ENCODE assay signal across 9 cellular contexts in the genomic region with DNA sequence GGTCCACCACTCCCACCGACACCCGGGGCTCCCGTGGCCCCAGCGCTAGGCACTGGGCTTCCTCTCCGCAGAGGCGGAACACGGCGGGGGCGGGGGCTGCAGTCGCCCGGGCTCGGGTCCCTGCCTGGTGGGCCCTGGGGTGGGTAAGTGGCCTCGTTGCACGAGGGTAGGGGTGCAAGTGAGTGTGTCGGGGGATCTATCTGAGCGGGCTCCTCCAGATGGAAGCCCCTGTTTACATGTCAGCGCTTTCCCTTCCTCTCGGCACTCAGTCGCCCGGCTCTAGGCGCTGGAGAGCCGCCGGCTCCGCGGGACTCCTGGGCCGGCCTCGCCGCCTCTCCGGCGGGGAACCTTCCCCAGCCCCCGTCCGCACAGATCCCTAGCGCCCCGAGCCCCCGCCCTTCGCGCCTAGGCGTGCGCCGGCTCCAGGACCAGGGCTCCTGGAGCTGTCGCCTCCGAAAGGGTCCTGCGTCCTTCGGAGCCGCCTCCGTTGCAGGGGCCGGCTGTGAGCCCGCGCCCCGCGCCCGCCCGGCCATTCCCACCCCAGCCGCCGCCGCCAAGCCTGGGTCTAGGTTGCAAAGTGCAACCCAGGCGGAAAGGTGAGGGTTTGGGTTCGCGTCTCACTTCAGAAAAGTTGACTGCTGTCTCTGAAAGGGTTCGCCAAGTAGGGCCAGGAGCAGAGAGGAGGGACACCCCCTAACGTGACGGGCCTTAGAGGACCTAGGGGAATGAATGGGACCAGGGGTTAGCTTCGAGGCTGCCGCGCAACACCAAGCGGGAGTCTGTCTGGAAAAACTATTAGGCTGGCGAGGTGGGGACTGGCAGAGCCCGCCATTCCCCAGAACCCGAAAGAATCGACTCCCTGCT. TPM values are rescaled to one million over a fixed set of nuclear protein-coding genes. Genes with fewer than 3 reads are reported as not detected.
DNase-seq lines count a peak whose midpoint lies in the region; ATAC-seq and TF ChIP-seq lines count a peak whose summit lies in the region.
"Had no signal": no experiment of that assay in that cellular context is flagged by ENCODE, and none has a peak within 500 bp of the region (broad histone marks: within the 10 kb centered on the region; RNA-seq: fewer than 3 reads in every experiment).

No MANE protein-coding gene starts in this region.

- peak overlapping the region; percentile 78 for H3K4me2 ChIP-seq in H9 (ENCODE audit: insufficient read depth, insufficient read length, low read length)
- H3K4me2 ChIP-seq in SU-DHL-6 (ENCODE audit: low read depth, low read length, poor library complexity, severe bottlenecking), result peak overlapping the region; percentile 84

- H3F3A ChIP-seq in SU-DHL-6 (ENCODE audit: insufficient read depth), result no peaks in the 10 kb centered on the region

- intact Hi-C loops in naive thymus-derived CD4-positive, alpha-beta T cell (cut with micrococcal nuclease), result loop anchor here (1.0 to 5.0 kb wide), 13 partner anchors 9 to 658 kb away; no protein-coding TSS in a partner anchor

- no peaks in the 10 kb centered on the region for H3K79me2 ChIP-seq in H9 (ENCODE audit: insufficient read depth, low read length)
- H3K79me2 ChIP-seq in SU-DHL-6 (ENCODE audit: insufficient read depth, low read length), result peaks cover 64% of the 10 kb centered on the region

- peak; percentile 16 for ATAC-seq in naive thymus-derived CD4-positive, alpha-beta T cell

- no peak overlapping the region for H2BK120ac ChIP-seq in H9 (ENCODE audit: low read depth, low read length, poor library complexity, severe bottlenecking)

- no peaks in the 10 kb centered on the region for H3K79me1 ChIP-seq in H9 (ENCODE audit: insufficient read depth, low read depth, low read length, poor library complexity, severe bottlenecking)

- no peaks in the 10 kb centered on the region for H3K36me3 ChIP-seq in SU-DHL-6 (ENCODE audit: low read length)
- no peaks in the 10 kb centered on the region for H3K36me3 ChIP-seq in ectodermal cell (ENCODE audit: control insufficient read depth, insufficient read depth, low read length)
- peaks cover 0 to 11% (median 3%) of the 10 kb centered on the region in 3 experiments for H3K36me3 ChIP-seq in naive thymus-derived CD4-positive, alpha-beta T cell (ENCODE audit: control insufficient read depth in 2 of 3, insufficient read depth in 3 of 3, low read length in 3 of 3)

- no peaks in the 10 kb centered on the region for H3K9me2 ChIP-seq in SU-DHL-6 (replicated peaks; ENCODE audit: insufficient read depth, low read length)

- peak overlapping the region; percentile 63 to 83 for H3K4me3 Mint-ChIP-seq in H9
- peak overlapping the region; percentile 89 to 99 (median 96) for H3K4me3 Mint-ChIP-seq in naive thymus-derived CD4-positive, alpha-beta T cell

- no peak overlapping the region for H3T11ph ChIP-seq in H9 (ENCODE audit: low read length)

- no CpG with 5 or more reads among the region's 70 CpGs for WGBS in H9 (ENCODE audit: extremely low coverage, insufficient read length, low lambda C conversion rate)
- 1 to 2% methylated on average over 70 of the region's 70 CpGs for WGBS in ectodermal cell, 2 experiments

- H3K4me3 ChIP-seq in SU-DHL-6 (ENCODE audit: insufficient read depth, low read length, poor library complexity, severe bottlenecking) (peak overlapping the region; percentile 81), ectodermal cell (ENCODE audit: insufficient read depth, low read depth, low read length) (peak overlapping the region; percentile 36)
- peak overlapping the region; percentile 82 for H3K4me3 ChIP-seq in naive thymus-derived CD4-positive, alpha-beta T cell (ENCODE audit: low read length)

- peaks cover 6% of the 10 kb centered on the region; the same call in 1 of the 2 replicates for H3K4me1 ChIP-seq in H9 (ENCODE audit: insufficient read depth, low read length)
- H3K4me1 ChIP-seq in ectodermal cell (ENCODE audit: control insufficient read depth, insufficient read depth, low read length), result peaks cover 31% of the 10 kb centered on the region
- H3K4me1 ChIP-seq in naive thymus-derived CD4-positive, alpha-beta T cell (ENCODE audit: control insufficient read depth in 2 of 2, insufficient read depth in 2 of 2, low read length in 2 of 2), result peaks cover 37 to 45% of the 10 kb centered on the region in 2 donors

- no peak overlapping the region for H4K8ac ChIP-seq in H9 (replicated peaks; ENCODE audit: insufficient read length, low read depth, low read length)

- peaks cover 19% of the 10 kb centered on the region for H3K23me2 ChIP-seq in H9 (ENCODE audit: insufficient read length, low read depth, low read length, poor library complexity, severe bottlenecking)

- no peak overlapping the region for H4K91ac ChIP-seq in H9 (ENCODE audit: insufficient read length, low read depth, low read length)

- H3K27me3 ChIP-seq in H9 (ENCODE audit: insufficient read depth, low read length), result peaks cover 63% of the 10 kb centered on the region
- H3K27me3 ChIP-seq in SU-DHL-6 (ENCODE audit: low read length), result no peaks in the 10 kb centered on the region
- H3K27me3 ChIP-seq in ectodermal cell (ENCODE audit: control insufficient read depth, insufficient read depth, low read length, poor library complexity, severe bottlenecking), result peaks cover 99% of the 10 kb centered on the region
- no peaks in the 10 kb centered on the region for H3K27me3 ChIP-seq in naive thymus-derived CD4-positive, alpha-beta T cell (ENCODE audit: control insufficient read depth in 2 of 2, insufficient read depth in 2 of 2, low read length in 2 of 2)

- H3K14ac ChIP-seq in H9 (ENCODE audit: insufficient read depth, low read length), result no peak overlapping the region

- no peak for TF ChIP-seq CTCF in H9 (conservative IDR thresholded peaks at IDR 0.05)
- no peak for TF ChIP-seq CTCF in SU-DHL-6 (IDR thresholded peaks at IDR 0.05; ENCODE audit: insufficient read depth, low read length, poor library complexity, severe bottlenecking)

- H3K18ac ChIP-seq in H9 (ENCODE audit: insufficient read length, low read depth, low read length), result no peak overlapping the region

- CTCF ChIA-PET in naive thymus-derived CD4-positive, alpha-beta T cell (lab: Charles Lee), result interaction anchor here (1.2 to 1.4 kb wide), 2 partner anchors 42 to 136 kb away, joined by 3 to 6 read pairs; no protein-coding TSS in a partner anchor

- no peak overlapping the region for H2AK5ac ChIP-seq in H9 (ENCODE audit: insufficient read length, low read length)

- POLR2A ChIA-PET in naive thymus-derived CD4-positive, alpha-beta T cell (lab: Charles Lee), result interaction anchor here (1.0 to 3.5 kb wide), 12 partner anchors 8 to 224 kb away, joined by 3 to 56 read pairs (median 6); no protein-coding TSS in a partner anchor

- H2AFZ ChIP-seq in H9 (ENCODE audit: low read length), result no peak overlapping the region
- H2AFZ ChIP-seq in SU-DHL-6 (ENCODE audit: low read depth, low read length, severe bottlenecking), result no peak overlapping the region

- no peak overlapping the region for H3K23ac ChIP-seq in H9 (ENCODE audit: insufficient read length, low read depth, low read length)

- H4K20me1 ChIP-seq in H9 (ENCODE audit: control insufficient read depth, insufficient read depth, insufficient read length), result no peaks in the 10 kb centered on the region
- peaks cover 4% of the 10 kb centered on the region; the same call in 1 of the 2 replicates for H4K20me1 ChIP-seq in SU-DHL-6 (ENCODE audit: low read depth, low read length)

- no peak overlapping the region for H3K4ac ChIP-seq in H9 (ENCODE audit: low read depth, low read length)

- no peaks in the 10 kb centered on the region for H3K9me3 ChIP-seq in H9 (ENCODE audit: control insufficient read depth, low read depth, low read length)
- no peaks in the 10 kb centered on the region for H3K9me3 ChIP-seq in SU-DHL-6 (ENCODE audit: insufficient read depth, low read length)
- H3K9me3 ChIP-seq in ectodermal cell (ENCODE audit: control insufficient read depth, low read length), result no peaks in the 10 kb centered on the region
- no peaks in the 10 kb centered on the region for H3K9me3 ChIP-seq in naive thymus-derived CD4-positive, alpha-beta T cell (ENCODE audit: control insufficient read depth in 2 of 3, low read length in 3 of 3)

- peak; percentile 43 for DNase-seq in Daoy (ENCODE audit: low read depth)
- DNase-seq in H9, result peak; percentile 55
- DNase-seq in naive thymus-derived CD4-positive, alpha-beta T cell, result peak in 4 of 9 donors; percentile 23 to 65 (median 34)
- no peak for DNase-seq in COR-L47 (lab: John Stamatoyannopoulos, UW)
- no peak for DNase-seq in NCI-H510A treated with DMSO at 0.1 percent for 48 hours (lab: John Stamatoyannopoulos, UW)
- no peak for DNase-seq in RKO (ENCODE audit: low spot score)

- H2BK5ac ChIP-seq in H9 (ENCODE audit: insufficient read length, low read length), result no peak overlapping the region

- H2BK12ac ChIP-seq in H9 (ENCODE audit: insufficient read length, low read depth, low read length), result no peak overlapping the region

- H3K9me3 Mint-ChIP-seq in H9, result peaks cover 0 to 2% of the 10 kb centered on the region in 2 experiments; a peak in 2 of 5 replicates
- peaks cover 0 to 14% (median 0%) of the 10 kb centered on the region in 11 donors for H3K9me3 Mint-ChIP-seq in naive thymus-derived CD4-positive, alpha-beta T cell

- H3K56ac ChIP-seq in H9 (ENCODE audit: insufficient read length, low read depth, low read length), result no peak overlapping the region

- no peak overlapping the region for H3K27ac Mint-ChIP-seq in H9
- H3K27ac Mint-ChIP-seq in naive thymus-derived CD4-positive, alpha-beta T cell, result peak overlapping the region; percentile 72 to 96 (median 94)

- no peak overlapping the region for H2BK15ac ChIP-seq in H9 (ENCODE audit: low read depth, low read length)

- H3K9ac ChIP-seq in H9 (ENCODE audit: extremely low read depth, insufficient read length, low read length) (no peak overlapping the region), SU-DHL-6 (ENCODE audit: low read length) (peak overlapping the region; percentile 85)

- H2BK20ac ChIP-seq in H9 (ENCODE audit: low read depth, low read length, poor library complexity, severe bottlenecking), result no peak overlapping the region

- H4K5ac ChIP-seq in H9 (ENCODE audit: insufficient read length, low read depth, low read length), result no peak overlapping the region

- peaks cover 89% of the 10 kb centered on the region for H3K27me3 Mint-ChIP-seq in H9 (ENCODE audit: low read depth)
- peaks cover 0 to 24% (median 0%) of the 10 kb centered on the region in 5 donors for H3K27me3 Mint-ChIP-seq in naive thymus-derived CD4-positive, alpha-beta T cell

- no peak overlapping the region for H3K27ac ChIP-seq in H9 (ENCODE audit: insufficient read length, low read depth, low read length)
- H3K27ac ChIP-seq in SU-DHL-6 (ENCODE audit: low read depth, low read length), result peak overlapping the region; percentile 74
- no peak overlapping the region for H3K27ac ChIP-seq in ectodermal cell (ENCODE audit: insufficient read depth, low read depth, low read length, poor library complexity, severe bottlenecking)
- H3K27ac ChIP-seq in naive thymus-derived CD4-positive, alpha-beta T cell (ENCODE audit: low read depth, low read length), result peak overlapping the region; percentile 86

- H3K4me1 Mint-ChIP-seq in H9, result peaks cover 34% of the 10 kb centered on the region in 2 experiments
- H3K4me1 Mint-ChIP-seq in naive thymus-derived CD4-positive, alpha-beta T cell, result peaks cover 44 to 68% (median 58%) of the 10 kb centered on the region in 7 donors

- no peaks in the 10 kb centered on the region for H3K36me3 Mint-ChIP-seq in H9 (ENCODE audit: insufficient read depth in 1 of 3, low read depth in 3 of 3)
- peaks cover 0 to 36% (median 11%) of the 10 kb centered on the region in 5 donors for H3K36me3 Mint-ChIP-seq in naive thymus-derived CD4-positive, alpha-beta T cell

RNA-seq across cellular contexts. Expression of a gene that starts 1.0 kb away (rescaled TPM):
- total RNA-seq in Daoy (2014; rRNA removed; shearing (Covaris generic)), result 11.7 and 15.4 TPM in 2 replicates
- 0.24 and 0.66 TPM in 2 replicates for total RNA-seq in H9 (2021)
- polyA plus RNA-seq in ectodermal cell (2013, experiment 1 of 4), result 1.0 TPM
- 0.30 TPM for polyA plus RNA-seq in ectodermal cell (2013, experiment 2 of 4)
- 1.0 TPM for polyA plus RNA-seq in ectodermal cell (2013, experiment 3 of 4)
- polyA plus RNA-seq in ectodermal cell (2013, experiment 4 of 4), result 0.65 TPM
- total RNA-seq in naive thymus-derived CD4-positive, alpha-beta T cell, result 100 to 1,000 TPM in 1 of 5 experiments, 10 to 100 TPM in 4; 80.8 to 108 (median 89.3) TPM
- polyA plus RNA-seq in naive thymus-derived CD4-positive, alpha-beta T cell, result 10 to 100 TPM; 52.1 to 53.8 TPM
- total RNA-seq: NCI-H460 had no signal

Comparison
In these comparisons a context has a peak if more than half of its experiments do, and no peak if none do; other contexts are left out.
1. DNase-seq: peak in Daoy (single experiment) and H9 (single experiment); none in COR-L47 (single experiment), NCI-H510A treated with DMSO at 0.1 percent for 48 hours (single experiment) and RKO (single experiment).
2. H3K27ac ChIP-seq: peak in SU-DHL-6 (single experiment) and naive thymus-derived CD4-positive, alpha-beta T cell (single experiment); none in H9 (single experiment) and ectodermal cell (single experiment).
3. H3K27ac Mint-ChIP-seq: peak in naive thymus-derived CD4-positive, alpha-beta T cell (9 of 9); none in H9 (0 of 3).
4. Peak in every context shown above with its lines, with median percentiles within 50 percentile points of each other: H3K4me3 ChIP-seq.